8 cellular contexts compared by ENCODE assay signal in genomic region chrX:154429708-154430107, GRCh38. TPM values are rescaled to one million over a fixed set of nuclear protein-coding genes. Genes with fewer than 3 reads are reported as not detected.
DNase-seq lines count a peak whose midpoint lies in the region; ATAC-seq and TF ChIP-seq lines count a peak whose summit lies in the region.

No MANE protein-coding gene starts in this region.

- intact Hi-C loops in Calu3 (cut with micrococcal nuclease; ENCODE audit: unreplicated experiment), result no loop called here

- ATAC-seq in HG02759 (IDR thresholded peaks at IDR 0.05; ENCODE audit: unreplicated experiment) (no peak), HG03342 (IDR thresholded peaks at IDR 0.05; ENCODE audit: unreplicated experiment) (no peak)

- no peak overlapping the region for H2BK12ac ChIP-seq in trophoblast cell (ENCODE audit: low read length)

- H2AK5ac ChIP-seq in trophoblast cell (ENCODE audit: low read length), result no peak overlapping the region

- peaks cover 24% of the 10 kb centered on the region for H3K4me1 Mint-ChIP-seq in Calu3 (ENCODE audit: low read depth, unreplicated experiment)

- no peaks in the 10 kb centered on the region for H3K9me2 ChIP-seq in OCI-LY1 (ENCODE audit: low read depth, low read length)

- no peak overlapping the region for H3K14ac ChIP-seq in trophoblast cell (ENCODE audit: low read length)

- H3K4me2 ChIP-seq in OCI-LY1 (ENCODE audit: low read length) (peak overlapping the region; percentile 98), trophoblast cell (ENCODE audit: low read length) (peak overlapping the region; percentile 15)

- no peaks in the 10 kb centered on the region for H4K20me1 ChIP-seq in OCI-LY1 (ENCODE audit: insufficient read depth, low read length)

- H3K18ac ChIP-seq in trophoblast cell (ENCODE audit: low read length), result no peak overlapping the region

- no peaks in the 10 kb centered on the region for H3K27me3 ChIP-seq in OCI-LY1 (ENCODE audit: insufficient read depth, low read length)
- no peaks in the 10 kb centered on the region for H3K27me3 ChIP-seq in endocrine pancreas (ENCODE audit: control insufficient read depth, insufficient read depth, low read length)
- H3K27me3 ChIP-seq in trophoblast cell (ENCODE audit: insufficient read depth, low read length), result no peaks in the 10 kb centered on the region

- H4K12ac ChIP-seq in trophoblast cell (ENCODE audit: low read depth, low read length), result no peak overlapping the region

- H3K27ac ChIP-seq in OCI-LY1 (ENCODE audit: low read depth, low read length, poor library complexity, severe bottlenecking), result no peak overlapping the region
- H3K27ac ChIP-seq in trophoblast cell (ENCODE audit: low read depth, low read length), result no peak overlapping the region

- H3K36me3 ChIP-seq in OCI-LY1 (ENCODE audit: insufficient read depth, low read length) (peaks cover 15% of the 10 kb centered on the region; the same call in 1 of the 2 replicates), endocrine pancreas (ENCODE audit: control insufficient read depth, insufficient read depth, low read length) (peaks cover 2% of the 10 kb centered on the region), trophoblast cell (ENCODE audit: control insufficient read depth in 1 of 2, insufficient read depth in 2 of 2, low read length in 2 of 2) (peaks cover 30 to 33% of the 10 kb centered on the region in 2 experiments)

- no CpG with 5 or more reads among the region's 2 CpGs for WGBS in trophoblast cell (ENCODE audit: extremely low coverage, insufficient coverage, insufficient read length)

- H3K9ac ChIP-seq in OCI-LY1 (ENCODE audit: low read length) (peak overlapping the region; percentile 87; the same call in 1 of the 2 replicates), endocrine pancreas (ENCODE audit: control insufficient read depth, insufficient read depth, low read length) (no peak overlapping the region), trophoblast cell (ENCODE audit: low read length) (no peak overlapping the region)

- H3K36me3 Mint-ChIP-seq in Calu3 (ENCODE audit: insufficient read depth, unreplicated experiment), result peaks cover 38% of the 10 kb centered on the region

- H3K9me3 ChIP-seq in OCI-LY1 (ENCODE audit: low read length) (no peaks in the 10 kb centered on the region), endocrine pancreas (ENCODE audit: control insufficient read depth, low read length) (no peaks in the 10 kb centered on the region), trophoblast cell (ENCODE audit: insufficient read depth, low read depth, low read length) (no peaks in the 10 kb centered on the region)

- H3K9me3 Mint-ChIP-seq in Calu3 (ENCODE audit: low read depth, unreplicated experiment), result no peaks in the 10 kb centered on the region

- H4K8ac ChIP-seq in trophoblast cell (ENCODE audit: low read depth, low read length), result no peak overlapping the region

- H2BK120ac ChIP-seq in trophoblast cell (ENCODE audit: insufficient read depth, low read length, poor library complexity), result no peak overlapping the region

- no peaks in the 10 kb centered on the region for H3K27me3 Mint-ChIP-seq in Calu3 (ENCODE audit: unreplicated experiment)

- H3K23ac ChIP-seq in trophoblast cell (ENCODE audit: low read length), result no peak overlapping the region

- peak overlapping the region; percentile 79 for H3K4me3 Mint-ChIP-seq in Calu3 (ENCODE audit: low read depth, unreplicated experiment)

- H3K4ac ChIP-seq in trophoblast cell (ENCODE audit: low read depth, low read length), result peak overlapping the region; percentile 1

- H3K79me2 ChIP-seq in OCI-LY1 (ENCODE audit: insufficient read depth, low read length) (no peaks in the 10 kb centered on the region), trophoblast cell (ENCODE audit: control insufficient read depth, insufficient read depth, low read length, poor library complexity) (peaks cover 5% of the 10 kb centered on the region)

- DNase-seq in Calu3 (no peak), trophoblast cell (no peak), H4 (ENCODE audit: low spot score) (no peak), iPS-NIHi7 (ENCODE audit: extremely low spot score) (no peak)

- H2BK5ac ChIP-seq in trophoblast cell (ENCODE audit: low read depth, low read length, poor library complexity), result no peak overlapping the region

- H4K91ac ChIP-seq in trophoblast cell (ENCODE audit: low read depth, low read length), result no peak overlapping the region

- H3K4me3 ChIP-seq in OCI-LY1 (ENCODE audit: low read depth, low read length, poor library complexity, severe bottlenecking) (peak overlapping the region; percentile 85), endocrine pancreas (ENCODE audit: control insufficient read depth, insufficient read depth, low read length) (peak overlapping the region; percentile 45), trophoblast cell (ENCODE audit: low read depth, low read length) (no peak overlapping the region)

- H3F3A ChIP-seq in OCI-LY1 (ENCODE audit: insufficient read depth, low read length), result no peaks in the 10 kb centered on the region

- TF ChIP-seq CTCF in Calu3 (IDR thresholded peaks at IDR 0.05; ENCODE audit: unreplicated experiment), result no peak
- no peak for TF ChIP-seq CTCF in OCI-LY1 (IDR thresholded peaks at IDR 0.05; ENCODE audit: low read length)

- H2AFZ ChIP-seq in OCI-LY1 (ENCODE audit: low read length) (no peak overlapping the region), trophoblast cell (ENCODE audit: insufficient read depth, low read length, poor library complexity) (no peak overlapping the region)

- H3K27ac Mint-ChIP-seq in Calu3 (ENCODE audit: unreplicated experiment), result no peak overlapping the region

- H3K4me1 ChIP-seq in OCI-LY1 (ENCODE audit: insufficient read depth, low read length, severe bottlenecking) (peaks cover 16% of the 10 kb centered on the region), endocrine pancreas (ENCODE audit: control insufficient read depth, insufficient read depth, low read length) (no peaks in the 10 kb centered on the region), trophoblast cell (ENCODE audit: control insufficient read depth in 1 of 2, insufficient read depth in 2 of 2, low read length in 2 of 2) (peaks cover 18 to 24% of the 10 kb centered on the region in 2 experiments)

- peaks cover 8% of the 10 kb centered on the region for H3K79me1 ChIP-seq in trophoblast cell (ENCODE audit: low read length)

- TSS peak; percentile 72 for BruUV-seq in Calu3 (replicated peaks; lab: Mats Ljungman, UMichigan)

- CTCF ChIA-PET in Calu3 (lab: Charles Lee), result no interaction called here

RNA-seq across cellular contexts. Expression of gene ATP6AP1, which starts 1.2 kb away (rescaled TPM):
- 109 and 124 TPM in 2 replicates for total RNA-seq in Calu3 (2022)
- 124 and 130 TPM in 2 replicates for polyA plus RNA-seq in trophoblast cell (2013)
- 60.2 and 69.2 TPM in 2 replicates for total RNA-seq in H4 (2014; rRNA removed; shearing (Covaris generic))

RNA-seq across cellular contexts. Expression of gene GDI1, which starts 7.2 kb away (rescaled TPM):
- total RNA-seq in Calu3 (2022), result 118 and 130 TPM in 2 replicates
- polyA plus RNA-seq in trophoblast cell (2013), result 125 and 126 TPM in 2 replicates
- total RNA-seq in H4 (2014; rRNA removed; shearing (Covaris generic)), result 62.2 and 68.0 TPM in 2 replicates

RNA-seq across cellular contexts. Expression of gene FAM50A, which starts 14.2 kb away (rescaled TPM):
- total RNA-seq in Calu3 (2022), result 87.9 and 88.9 TPM in 2 replicates
- 90.4 and 92.5 TPM in 2 replicates for polyA plus RNA-seq in trophoblast cell (2013)
- 52.2 and 63.0 TPM in 2 replicates for total RNA-seq in H4 (2014; rRNA removed; shearing (Covaris generic))

RNA-seq across cellular contexts. Expression of gene TAFAZZIN, which starts 18.4 kb away (rescaled TPM):
- total RNA-seq in Calu3 (2022), result 55.0 and 56.3 TPM in 2 replicates
- polyA plus RNA-seq in trophoblast cell (2013), result 14.4 and 14.7 TPM in 2 replicates
- total RNA-seq in H4 (2014; rRNA removed; shearing (Covaris generic)), result 15.1 and 15.3 TPM in 2 replicates

RNA-seq across cellular contexts. Expression of gene DNASE1L1, which starts 20.7 kb away (rescaled TPM):
- total RNA-seq in Calu3 (2022), result 28.8 and 30.6 TPM in 2 replicates
- 19.1 and 20.0 TPM in 2 replicates for polyA plus RNA-seq in trophoblast cell (2013)
- total RNA-seq in H4 (2014; rRNA removed; shearing (Covaris generic)), result 19.4 and 21.8 TPM in 2 replicates
